In genomic region chr20:45359406-45360148, GRCh38 we compare ENCODE assay signal across 9 cellular contexts. TPM values are rescaled to one million over a fixed set of nuclear protein-coding genes. Genes with fewer than 3 reads are reported as not detected.
DNase-seq lines count a peak whose midpoint lies in the region; ATAC-seq, FAIRE-seq and TF ChIP-seq lines count a peak whose summit lies in the region.
"Had no signal": no experiment of that assay in that cellular context is flagged by ENCODE, and none has a peak within 500 bp of the region (broad histone marks: within the 10 kb centered on the region; RNA-seq: fewer than 3 reads in every experiment).

No MANE protein-coding gene starts in this region.

- TF ChIP-seq POLR2A in uterus (IDR thresholded peaks at IDR 0.05) = no peak

- H3K9ac ChIP-seq in endodermal cell (ENCODE audit: extremely low read depth, low read length, poor library complexity, severe bottlenecking) (no peak overlapping the region), muscle layer of colon (ENCODE audit: low read length) (peak overlapping the region; percentile 18)

- TF ChIP-seq CTCF in endodermal cell (conservative IDR thresholded peaks at IDR 0.05) = no peak
- no peak for TF ChIP-seq CTCF in uterus (IDR thresholded peaks at IDR 0.05)

- H3K27me3 Mint-ChIP-seq in endodermal cell (ENCODE audit: insufficient read depth) = no peaks in the 10 kb centered on the region

- H3K27ac ChIP-seq in endodermal cell (ENCODE audit: low read depth, low read length) (no peak overlapping the region), muscle layer of colon (ENCODE audit: low read depth, low read length) (peak overlapping the region; percentile 86), uterus (peak overlapping the region; percentile 72 to 81)

- ATAC-seq in GM18867 (IDR thresholded peaks at IDR 0.05; ENCODE audit: unreplicated experiment) = no peak

- no peaks in the 10 kb centered on the region for H3K36me3 Mint-ChIP-seq in endodermal cell (ENCODE audit: low read depth)

- no peaks in the 10 kb centered on the region for H3K9me3 ChIP-seq in endodermal cell (ENCODE audit: control insufficient read depth, low read length)
- H3K9me3 ChIP-seq in muscle layer of colon (ENCODE audit: low read length) = no peaks in the 10 kb centered on the region
- H3K9me3 ChIP-seq in uterus = no peaks in the 10 kb centered on the region

- H3K36me3 ChIP-seq in endodermal cell (ENCODE audit: control insufficient read depth, insufficient read depth, low read length) (no peaks in the 10 kb centered on the region), muscle layer of colon (ENCODE audit: insufficient read depth, low read length) (no peaks in the 10 kb centered on the region), uterus (no peaks in the 10 kb centered on the region)

- no peaks in the 10 kb centered on the region for H3K9me3 Mint-ChIP-seq in endodermal cell
- H3K9me3 Mint-ChIP-seq: activated T-helper 1 cell treated with anti-CD3 and anti-CD28 coated beads, Interleukin-12 subunit alpha, Interleukin-12 subunit beta, Interleukin-2, Interleukin-4 antibody, amounts not matched to agents 30 ng/mL and 10 ng/mL and 1 ng/mL, durations not matched to agents 14 hours and 24 hours and 36 hours had no signal

- FAIRE-seq in RCC 7860 (lab: Jason Lieb, UNC) = peak; percentile 79

- no peak overlapping the region for H3K4me3 Mint-ChIP-seq in endodermal cell
- H3K4me3 Mint-ChIP-seq: activated T-helper 1 cell treated with anti-CD3 and anti-CD28 coated beads, Interleukin-12 subunit alpha, Interleukin-12 subunit beta, Interleukin-2, Interleukin-4 antibody, amounts not matched to agents 30 ng/mL and 10 ng/mL and 1 ng/mL, durations not matched to agents 14 hours and 24 hours and 36 hours had no signal

- 91 to 96% methylated on average over 8 to 9 of the region's 9 CpGs for WGBS in endodermal cell (ENCODE audit: insufficient coverage in 1 of 2, insufficient read length in 1 of 2), 2 experiments

- H3K4me1 ChIP-seq in endodermal cell (ENCODE audit: control insufficient read depth, insufficient read depth, low read length) = peaks cover 2% of the 10 kb centered on the region
- peaks cover 43% of the 10 kb centered on the region for H3K4me1 ChIP-seq in muscle layer of colon (ENCODE audit: insufficient read depth, low read length)
- H3K4me1 ChIP-seq in uterus = peaks cover 0 to 5% of the 10 kb centered on the region in 2 donors

- H3K4me3 ChIP-seq in endodermal cell (ENCODE audit: low read length) (no peak overlapping the region), muscle layer of colon (ENCODE audit: low read depth in 1 of 2, low read length in 2 of 2) (no peak overlapping the region), uterus (no peak overlapping the region)

- H3K27me3 ChIP-seq in endodermal cell (ENCODE audit: control insufficient read depth, insufficient read depth, low read length, poor library complexity, severe bottlenecking) = no peaks in the 10 kb centered on the region
- no peaks in the 10 kb centered on the region for H3K27me3 ChIP-seq in muscle layer of colon (ENCODE audit: control insufficient read depth in 1 of 2, insufficient read depth in 2 of 2, low read length in 2 of 2)
- no peaks in the 10 kb centered on the region for H3K27me3 ChIP-seq in uterus

- peak; percentile 88 for DNase-seq in RCC 7860 (ENCODE audit: low spot score)
- peak; percentile 51 for DNase-seq in endodermal cell
- peak; percentile 62 to 65 for DNase-seq in uterus
- no peak for DNase-seq in NCI-H2081 (lab: John Stamatoyannopoulos, UW)
- DNase-seq in T1000 (lab: John Stamatoyannopoulos, UW) = no peak
- DNase-seq: NCI-H1694 treated with DMSO at 0.1 percent for 48 hours had no signal

- intact Hi-C loops in uterus (cut with DNase I; ENCODE audit: low total_unique reads) = no loop called here

- H3K4me1 Mint-ChIP-seq in endodermal cell = peaks cover 18% of the 10 kb centered on the region

- H3K27ac Mint-ChIP-seq in endodermal cell = no peak overlapping the region
- H3K27ac Mint-ChIP-seq: activated T-helper 1 cell treated with anti-CD3 and anti-CD28 coated beads, Interleukin-12 subunit alpha, Interleukin-12 subunit beta, Interleukin-2, Interleukin-4 antibody, amounts not matched to agents 30 ng/mL and 10 ng/mL and 1 ng/mL, durations not matched to agents 14 hours and 24 hours and 36 hours had no signal

RNA-seq across cellular contexts. Expression of gene SYS1, which starts 3.4 kb away (rescaled TPM):
- total RNA-seq in endodermal cell (10 to 100 TPM; 22.1 to 23.8 TPM), uterus (10 to 100 TPM; 19.0 to 35.6 (median 25.0) TPM)
- 16.4 TPM for polyA plus RNA-seq in endodermal cell (2013, experiment 1 of 2)
- 15.6 TPM for polyA plus RNA-seq in endodermal cell (2013, experiment 2 of 2)

RNA-seq across cellular contexts. Expression of gene SDC4, which starts 11.4 kb away (rescaled TPM):
- total RNA-seq in endodermal cell = 100 to 1,000 TPM in 1 of 2 donors, 10 to 100 TPM in 1; 78.0 to 118 TPM
- 34.2 TPM for polyA plus RNA-seq in endodermal cell (2013, experiment 1 of 2)
- polyA plus RNA-seq in endodermal cell (2013, experiment 2 of 2) = 32.7 TPM
- 10 to 100 TPM in 3 of 4 donors, 1 to 10 TPM in 1; 7.9 to 77.9 (median 48.4) TPM for total RNA-seq in uterus

RNA-seq across cellular contexts. Expression of gene TP53TG5, which starts 18.5 kb away (rescaled TPM):
- total RNA-seq in endodermal cell (1 to 10 TPM; 2.0 to 2.4 TPM), uterus (1 to 10 TPM in 1 of 4 donors, not detected in 3; 1.9 TPM)
- polyA plus RNA-seq in endodermal cell (2013, experiment 1 of 2) = 0.32 TPM
- 0.46 TPM for polyA plus RNA-seq in endodermal cell (2013, experiment 2 of 2)

RNA-seq across cellular contexts. Expression of gene DBNDD2, which starts 48.5 kb away (rescaled TPM):
- total RNA-seq in endodermal cell (10 to 100 TPM; 63.2 to 69.1 TPM), uterus (10 to 100 TPM in 3 of 4 donors, 1 to 10 TPM in 1; 7.5 to 84.2 (median 62.4) TPM)
- polyA plus RNA-seq in endodermal cell (2013, experiment 1 of 2) = 39.0 TPM
- 41.4 TPM for polyA plus RNA-seq in endodermal cell (2013, experiment 2 of 2)

RNA-seq across cellular contexts. Expression of gene MATN4, which starts 51.5 kb away (rescaled TPM):
- total RNA-seq in endodermal cell (under 1 TPM; 0.20 to 0.46 TPM), uterus (1 to 10 TPM in 1 of 4 donors, not detected in 3; 5.6 TPM)
- 0.50 TPM for polyA plus RNA-seq in endodermal cell (2013, experiment 1 of 2)
- polyA plus RNA-seq in endodermal cell (2013, experiment 2 of 2) = 0.17 TPM

Comparison
In these comparisons a context has a peak if more than half of its experiments do, and no peak if none do; other contexts are left out.
1. DNase-seq: peak in RCC 7860 (single experiment), endodermal cell (single experiment) and uterus (2 of 2); none in NCI-H2081 (0 of 2) and T1000 (single experiment).